In genomic region chr3:122606330-122606729, GRCh38 we compare ENCODE assay signal across 35 cellular contexts. TPM values are rescaled to one million over a fixed set of nuclear protein-coding genes. Genes with fewer than 3 reads are reported as not detected.
"Had no signal": no experiment of that assay in that cellular context is flagged by ENCODE, and none has a peak within 500 bp of the region (broad histone marks: within the 10 kb centered on the region; RNA-seq: fewer than 3 reads in every experiment).

No MANE protein-coding gene starts in this region.

- H3K9me3 Mint-ChIP-seq: activated T-helper 17 cell treated with anti-CD3 and anti-CD28 coated beads, Interleukin-2, amount 50 U/mL, for 72 hours; nephron progenitor cell; stimulated activated memory B cell treated with anti-CD40 and anti-IgM and Interleukin-4, amounts not matched to agents 10 μg/mL and 1 μg/mL and 100 μg/mL, for 72 hours had no signal

- H3K4me1 ChIP-seq: adrenal gland, body of pancreas, gastrocnemius medialis, left ventricle myocardium inferior, pancreas, psoas muscle, sigmoid colon, stomach, upper lobe of left lung, vagina had no signal

- H3K4me3 Mint-ChIP-seq: activated CD4-positive, alpha-beta memory T cell treated with anti-CD3 and anti-CD28 coated beads, Interleukin-2, amount 10 ng/mL, durations not matched to agents 7 days and 5 days; activated CD4-positive, alpha-beta T cell treated with anti-CD3 and anti-CD28 coated beads, Interleukin-2, amount 10 ng/mL, durations not matched to agents 7 days and 5 days; activated T-cell treated with anti-CD3 and anti-CD28 coated beads, Interleukin-2, amount 50 U/mL, for 24 hours; activated T-helper 17 cell treated with anti-CD3 and anti-CD28 coated beads, Interleukin-2, amount 50 U/mL, for 72 hours; nephron progenitor cell; stimulated activated memory B cell treated with anti-CD40 and anti-IgM and Interleukin-4, amounts not matched to agents 10 μg/mL and 1 μg/mL and 100 μg/mL, for 72 hours; T-helper 1 cell treated with Interleukin-12 subunit alpha and Interleukin-12 subunit beta and Interleukin-4 antibody, amounts not matched to agents 30 μg/mL and 1 μg/mL, for 36 hours had no signal

- H3K4me3 ChIP-seq: adrenal gland, body of pancreas, gastrocnemius medialis, left ventricle myocardium inferior, lung, pancreas, psoas muscle, sigmoid colon, stomach, thyroid gland, upper lobe of left lung, vagina had no signal

- H3K27me3 Mint-ChIP-seq: activated CD4-positive, alpha-beta memory T cell treated with anti-CD3 and anti-CD28 coated beads, Interleukin-2, amount 10 ng/mL, durations not matched to agents 7 days and 5 days; activated CD4-positive, alpha-beta T cell treated with anti-CD3 and anti-CD28 coated beads, Interleukin-2, amount 10 ng/mL, durations not matched to agents 7 days and 5 days; activated T-cell treated with anti-CD3 and anti-CD28 coated beads, Interleukin-2, amount 50 U/mL, for 24 hours; activated T-helper 17 cell treated with anti-CD3 and anti-CD28 coated beads, Interleukin-2, amount 50 U/mL, for 72 hours; stimulated activated memory B cell treated with anti-CD40 and anti-IgM and Interleukin-4, amounts not matched to agents 10 μg/mL and 1 μg/mL and 100 μg/mL, for 72 hours had no signal

- H3K27ac ChIP-seq: adrenal gland, body of pancreas, gastrocnemius medialis, left ventricle myocardium inferior, pancreas, psoas muscle, sigmoid colon, stomach, thyroid gland, upper lobe of left lung, vagina, WERI-Rb-1 had no signal

- ATAC-seq: activated T-helper 17 cell treated with anti-CD3 and anti-CD28 coated beads, Interleukin-2, amount 50 U/mL, for 72 hours; body of pancreas; gastrocnemius medialis; pancreas; psoas muscle; stimulated activated memory B cell treated with anti-CD40 and anti-IgM and Interleukin-4, amounts not matched to agents 10 μg/mL and 1 μg/mL and 100 μg/mL, for 72 hours had no signal

- H3K27ac Mint-ChIP-seq: activated CD4-positive, alpha-beta memory T cell treated with anti-CD3 and anti-CD28 coated beads, Interleukin-2, amount 10 ng/mL, durations not matched to agents 7 days and 5 days; activated CD4-positive, alpha-beta T cell treated with anti-CD3 and anti-CD28 coated beads, Interleukin-2, amount 10 ng/mL, durations not matched to agents 7 days and 5 days; activated T-cell treated with anti-CD3 and anti-CD28 coated beads, Interleukin-2, amount 50 U/mL, for 24 hours; activated T-helper 17 cell treated with anti-CD3 and anti-CD28 coated beads, Interleukin-2, amount 50 U/mL, for 72 hours; nephron progenitor cell; stimulated activated memory B cell treated with anti-CD40 and anti-IgM and Interleukin-4, amounts not matched to agents 10 μg/mL and 1 μg/mL and 100 μg/mL, for 72 hours; T-helper 1 cell treated with Interleukin-12 subunit alpha and Interleukin-12 subunit beta and Interleukin-4 antibody, amounts not matched to agents 30 μg/mL and 1 μg/mL, for 36 hours had no signal

- DNase-seq: activated CD4-positive, alpha-beta memory T cell treated with anti-CD3 and anti-CD28 coated beads, Interleukin-2, amount 10 ng/mL, durations not matched to agents 7 days and 5 days; activated CD4-positive, alpha-beta T cell treated with anti-CD3 and anti-CD28 coated beads for 1 hour; activated CD4-positive, alpha-beta T cell treated with anti-CD3 and anti-CD28 coated beads, Interleukin-2, amount 10 ng/mL, durations not matched to agents 7 days and 5 days; activated CD8-positive, alpha-beta memory T cell treated with anti-CD3 and anti-CD28 coated beads, Interleukin-2, amount 50 U/mL, for 48 hours; activated gamma-delta T cell treated with Interleukin-2 at 50 U/mL for 16 hours; activated naive CD4-positive, alpha-beta T cell treated with anti-CD3 and anti-CD28 coated beads, Interleukin-2, amount 50 U/mL, for 16 hours; activated T-cell treated with anti-CD3 and anti-CD28 coated beads, Interleukin-2, amount 50 U/mL, for 24 hours; adrenal gland; aorta; body of pancreas; dermis blood vessel endothelial cell; effector CD4-positive, alpha-beta T cell; gastrocnemius medialis; glutamatergic neuron; islet precursor cell; left ventricle myocardium inferior; nephron progenitor cell; nucleus accumbens; pancreas; psoas muscle; sigmoid colon; stimulated activated CD4-positive, alpha-beta T cell treated with anti-CD3 and anti-CD28 coated beads, Interleukin-1b, Interleukin-23, amount 100 ng/mL, for 48 hours; stimulated activated CD4-positive, alpha-beta T cell treated with anti-CD3 and anti-CD28 coated beads, Interleukin-4, amount 100 ng/mL, for 4 hours; stimulated activated CD8-positive, alpha-beta memory T cell treated with anti-CD3 and anti-CD28 coated beads, Interleukin-4, amount 100 ng/mL, for 48 hours; stomach; T-helper 9 cell; thyroid gland; upper lobe of left lung; WERI-Rb-1 had no signal

- H3K36me3 ChIP-seq: adrenal gland, gastrocnemius medialis, left ventricle myocardium inferior, pancreas, sigmoid colon, stomach, thyroid gland, upper lobe of left lung, vagina, WERI-Rb-1 had no signal

- H3K27me3 ChIP-seq: adrenal gland, body of pancreas, gastrocnemius medialis, pancreas, sigmoid colon, stomach, thyroid gland, upper lobe of left lung, vagina had no signal

- H3K9me3 ChIP-seq: adrenal gland, body of pancreas, gastrocnemius medialis, left ventricle myocardium inferior, pancreas, psoas muscle, sigmoid colon, stomach, thyroid gland, upper lobe of left lung, vagina had no signal

RNA-seq across cellular contexts. Expression of gene PARP15, which starts 28.9 kb away (rescaled TPM):
- total RNA-seq: epithelial cell of proximal tubule had no signal
